6 cellular contexts compared by ENCODE assay signal in genomic region chr3:26964313-26964712, GRCh38.
"Had no signal": no experiment of that assay in that cellular context is flagged by ENCODE, and none has a peak within 500 bp of the region (broad histone marks: within the 10 kb centered on the region; RNA-seq: fewer than 3 reads in every experiment).

No MANE protein-coding gene starts in this region.

- ATAC-seq: K562 had no signal

- DNase-seq: GOT3, H7, HCEC 1CT, IMR-90, KG1 had no signal
